8 cellular contexts compared by ENCODE assay signal in genomic region chr19:12194827-12195500, GRCh38. TPM values are rescaled to one million over a fixed set of nuclear protein-coding genes. Genes with fewer than 3 reads are reported as not detected.
A peak's percentile ranks its signal among the peaks of the same experiment; 100 is the strongest.
DNase-seq lines count a peak whose midpoint lies in the region; ATAC-seq, FAIRE-seq and TF ChIP-seq lines count a peak whose summit lies in the region.

No MANE protein-coding gene starts in this region.

- H3K9ac ChIP-seq in liver (ENCODE audit: low read depth in 1 of 2, low read length in 2 of 2) = no peak overlapping the region

- peaks cover 27 to 60% (median 36%) of the 10 kb centered on the region in 4 donors for H3K9me3 ChIP-seq in liver (ENCODE audit: control insufficient read depth in 4 of 4, low read length in 3 of 4)

- H3K4me1 ChIP-seq in liver (ENCODE audit: control insufficient read depth in 4 of 4, insufficient read depth in 4 of 4, low read length in 3 of 4) = peaks cover 0 to 8% (median 2%) of the 10 kb centered on the region in 4 donors

- 8% methylated on average over 58 of the region's 58 CpGs for WGBS in liver

- H3K27me3 Mint-ChIP-seq in activated CD4-positive, alpha-beta T cell treated with anti-CD3 and anti-CD28 coated beads, Interleukin-2, amount 10 ng/mL, durations not matched to agents 7 days and 5 days = no peaks in the 10 kb centered on the region

- H3K4me3 Mint-ChIP-seq in activated CD4-positive, alpha-beta T cell treated with anti-CD3 and anti-CD28 coated beads, Interleukin-2, amount 10 ng/mL, durations not matched to agents 7 days and 5 days = peak overlapping the region; percentile 71

- no peak for FAIRE-seq in GM12891 (lab: Jason Lieb, UNC)

- no peaks in the 10 kb centered on the region for H3K27me3 ChIP-seq in liver (ENCODE audit: control insufficient read depth in 4 of 4, insufficient read depth in 4 of 4, low read length in 3 of 4)

- no peak for ATAC-seq in HG02885 (IDR thresholded peaks at IDR 0.05; ENCODE audit: poor library complexity, unreplicated experiment)

- peak overlapping the region; percentile 77 for H3K27ac Mint-ChIP-seq in activated CD4-positive, alpha-beta T cell treated with anti-CD3 and anti-CD28 coated beads, Interleukin-2, amount 10 ng/mL, durations not matched to agents 7 days and 5 days

- no peak for TF ChIP-seq RAD21 in liver (IDR thresholded peaks at IDR 0.05)

- peaks cover 58% of the 10 kb centered on the region for H3K36me3 Mint-ChIP-seq in activated CD4-positive, alpha-beta T cell treated with anti-CD3 and anti-CD28 coated beads, Interleukin-2, amount 10 ng/mL, durations not matched to agents 7 days and 5 days (ENCODE audit: low read depth)

- TF ChIP-seq POLR2A in GM12891 (IDR thresholded peaks at IDR 0.05; ENCODE audit: low read depth, low read length) = no peak

- H3K4me3 ChIP-seq in GM08714 (ENCODE audit: low read length) (peak overlapping the region; percentile 13; the same call in 1 of the 2 replicates), coronary artery (peak overlapping the region; percentile 75), liver (ENCODE audit: low read depth in 1 of 3, low read length in 3 of 3) (peak overlapping the region; percentile 41 to 75 (median 51))

- peaks cover 22% of the 10 kb centered on the region for H3K4me1 Mint-ChIP-seq in activated CD4-positive, alpha-beta T cell treated with anti-CD3 and anti-CD28 coated beads, Interleukin-2, amount 10 ng/mL, durations not matched to agents 7 days and 5 days

- DNase-seq in activated CD4-positive, alpha-beta T cell treated with anti-CD3 and anti-CD28 coated beads, Interleukin-2, amount 10 ng/mL, durations not matched to agents 7 days and 5 days = peak; percentile 59
- peak; percentile 84 for DNase-seq in coronary artery (ENCODE audit: low spot score)
- DNase-seq in stimulated activated CD4-positive, alpha-beta T cell treated with anti-CD3 and anti-CD28 coated beads, Interleukin-2, amount 100 ng/mL, for 4 hours (ENCODE audit: low read depth) = peak; percentile 78
- no peak for DNase-seq in GM12891 (ENCODE audit: insufficient read length, low spot score)
- DNase-seq in DMS79 (lab: John Stamatoyannopoulos, UW) = no peak

- TF ChIP-seq CTCF in coronary artery (IDR thresholded peaks at IDR 0.05) (no peak), liver (IDR thresholded peaks at IDR 0.05; ENCODE audit: low read depth, low read length, missing input control) (no peak)

- H3K9me3 Mint-ChIP-seq in activated CD4-positive, alpha-beta T cell treated with anti-CD3 and anti-CD28 coated beads, Interleukin-2, amount 10 ng/mL, durations not matched to agents 7 days and 5 days = peaks cover 47% of the 10 kb centered on the region

- POLR2A ChIA-PET in activated CD4-positive, alpha-beta T cell treated with anti-CD3 and anti-CD28 coated beads, Interleukin-2, amount 10 ng/mL, durations not matched to agents 7 days and 5 days (lab: Charles Lee) = no interaction called here

- peaks cover 4 to 16% (median 9%) of the 10 kb centered on the region in 4 donors for H3K36me3 ChIP-seq in liver (ENCODE audit: control insufficient read depth in 4 of 4, insufficient read depth in 3 of 4, low read depth in 1 of 4, low read length in 3 of 4)

- CTCF ChIA-PET in activated CD4-positive, alpha-beta T cell treated with anti-CD3 and anti-CD28 coated beads, Interleukin-2, amount 10 ng/mL, durations not matched to agents 7 days and 5 days (lab: Charles Lee) = interaction anchor here (1.4 kb wide), 1 partner anchor 231 kb away, joined by 3 read pairs; no protein-coding TSS in a partner anchor

- peak overlapping the region; percentile 71 to 73 for H3K27ac ChIP-seq in coronary artery
- peak overlapping the region; percentile 23 to 36 for H3K27ac ChIP-seq in liver (ENCODE audit: low read depth in 1 of 2, low read length in 2 of 2)

TF ChIP-seq in liver, 16 proteins besides CTCF, POLR2A, EP300 and RAD21:
- TF ChIP-seq FOXA2 (IDR thresholded peaks at IDR 0.05) (no peak), NR2F2 (IDR thresholded peaks at IDR 0.05) (peak; percentile 67), FOXA1 (IDR thresholded peaks at IDR 0.05) (no peak)

TF ChIP-seq in GM12891, 5 proteins besides CTCF, POLR2A, EP300 and RAD21:
- TF ChIP-seq TAF1 (IDR thresholded peaks at IDR 0.05; ENCODE audit: low read depth, low read length) (no peak), PAX5 (IDR thresholded peaks at IDR 0.05; ENCODE audit: insufficient read depth, low read length, severe bottlenecking) (no peak), POU2F2 (IDR thresholded peaks at IDR 0.05; ENCODE audit: low read depth, low read length) (no peak), POLR2AphosphoS5 (IDR thresholded peaks at IDR 0.05; ENCODE audit: low read depth, low read length) (no peak), SPI1 (IDR thresholded peaks at IDR 0.05; ENCODE audit: low read depth, low read length) (no peak)

RNA-seq across cellular contexts. Expression of gene ZNF136, which starts 32.1 kb away (rescaled TPM):
- 10 to 100 TPM; 14.5 to 17.4 TPM for total RNA-seq in activated CD4-positive, alpha-beta T cell treated with anti-CD3 and anti-CD28 coated beads, Interleukin-2, amount 10 ng/mL, durations not matched to agents 7 days and 5 days
- 1 to 10 TPM; 4.5 to 5.8 TPM for total RNA-seq in liver
- polyA plus RNA-seq in liver = 1 to 10 TPM in 1 of 2 donors, under 1 TPM in 1; 0.92 to 2.1 TPM
- polyA plus RNA-seq in GM12891 (2012; ENCODE audit: low read depth, missing spikeins) = 3.1 TPM

RNA-seq across cellular contexts. Expression of gene ZNF625, which starts 38.4 kb away (rescaled TPM):
- total RNA-seq in activated CD4-positive, alpha-beta T cell treated with anti-CD3 and anti-CD28 coated beads, Interleukin-2, amount 10 ng/mL, durations not matched to agents 7 days and 5 days = 1 to 10 TPM; 6.1 to 6.7 TPM
- total RNA-seq in liver = 1 to 10 TPM; 2.5 to 3.8 TPM
- polyA plus RNA-seq in liver = under 1 TPM in 1 of 2 donors, not detected in 1; 0.20 TPM
- 1.7 TPM for polyA plus RNA-seq in GM12891 (2012; ENCODE audit: low read depth, missing spikeins)

RNA-seq across cellular contexts. Expression of gene ZNF20, which starts 54.8 kb away (rescaled TPM):
- total RNA-seq in activated CD4-positive, alpha-beta T cell treated with anti-CD3 and anti-CD28 coated beads, Interleukin-2, amount 10 ng/mL, durations not matched to agents 7 days and 5 days = 1 to 10 TPM; 3.7 to 4.2 TPM
- 1 to 10 TPM; 1.2 to 1.8 TPM for total RNA-seq in liver
- polyA plus RNA-seq in liver = 1 to 10 TPM in 1 of 2 donors, under 1 TPM in 1; 0.13 to 1.0 TPM
- 2.8 TPM for polyA plus RNA-seq in GM12891 (2012; ENCODE audit: low read depth, missing spikeins)

Comparison
In these comparisons a context has a peak if more than half of its experiments do, and no peak if none do; other contexts are left out.
1. H3K4me3 ChIP-seq: peak in every context shown above with its lines; median percentile 75 in coronary artery; 51 in liver; 13 in GM08714.
2. DNase-seq: peak in activated CD4-positive, alpha-beta T cell treated with anti-CD3 and anti-CD28 coated beads, Interleukin-2, amount 10 ng/mL, durations not matched to agents 7 days and 5 days (single experiment), coronary artery (single experiment) and stimulated activated CD4-positive, alpha-beta T cell treated with anti-CD3 and anti-CD28 coated beads, Interleukin-2, amount 100 ng/mL, for 4 hours (single experiment); none in GM12891 (single experiment) and DMS79 (single experiment).